Comparison of ENCODE assay signal across 24 cellular contexts in genomic region chr6:74253261-74253660, GRCh38.
"Had no signal": no experiment of that assay in that cellular context is flagged by ENCODE, and none has a peak within 500 bp of the region (broad histone marks: within the 10 kb centered on the region; RNA-seq: fewer than 3 reads in every experiment).

No MANE protein-coding gene starts in this region.

- H3K27me3 ChIP-seq: neural progenitor cell, ovary, right lobe of liver, sigmoid colon, stomach, thyroid gland, tibial nerve, upper lobe of right lung, uterus had no signal

- H3K79me2 ChIP-seq: parathyroid adenoma had no signal

- DNase-seq: natural killer cell; occipital lobe; ovary; posterior cingulate gyrus; psoas muscle; right cardiac atrium; right lobe of liver; sigmoid colon; small intestine; stimulated activated CD4-positive, alpha-beta T cell treated with anti-CD3 and anti-CD28 coated beads, Interleukin-15, amount 100 ng/mL, for 24 hours; stimulated activated CD4-positive, alpha-beta T cell treated with anti-CD3 and anti-CD28 coated beads, Interleukin-2, amount 100 ng/mL, for 24 hours; stimulated activated CD4-positive, alpha-beta T cell treated with anti-CD3 and anti-CD28 coated beads, Interleukin-2, amount 100 ng/mL, for 48 hours; stimulated activated CD4-positive, alpha-beta T cell treated with anti-CD3 and anti-CD28 coated beads, Interleukin-4, amount 100 ng/mL, for 24 hours; stimulated activated naive B cell treated with anti-CD40 and anti-IgM and Interleukin-4, amounts not matched to agents 10 μg/mL and 1 μg/mL and 100 μg/mL, for 72 hours; stimulated activated naive CD4-positive, alpha-beta T cell treated with Interleukin-2 at 50 U/mL for 16 hours; stomach; thyroid gland; upper lobe of right lung; uterus had no signal

- H3K9me3 ChIP-seq: ovary, psoas muscle, right lobe of liver, sigmoid colon, stomach, thoracic aorta, thyroid gland, upper lobe of right lung, uterus had no signal

- H3K36me3 ChIP-seq: neural progenitor cell, ovary, right lobe of liver, sigmoid colon, stomach, thoracic aorta, thyroid gland, tibial nerve, upper lobe of right lung, uterus had no signal

- H3K4me2 ChIP-seq: neural progenitor cell had no signal

- ATAC-seq: natural killer cell; psoas muscle; right cardiac atrium; right lobe of liver; stimulated activated effector memory CD8-positive, alpha-beta T cell treated with anti-CD3 and anti-CD28 coated beads, Interleukin-12 subunit alpha, Interleukin-12 subunit beta, amount 100 ng/mL, for 72 hours; stimulated activated naive B cell treated with anti-CD40 and anti-IgM and Interleukin-4, amounts not matched to agents 10 μg/mL and 1 μg/mL and 100 μg/mL, for 72 hours; upper lobe of right lung had no signal

- H3K4me1 ChIP-seq: neural progenitor cell, parathyroid adenoma, psoas muscle, right lobe of liver, thyroid gland, tibial nerve, upper lobe of right lung, uterus had no signal

- H3K9ac ChIP-seq: neural progenitor cell, parathyroid adenoma had no signal

- H2AFZ ChIP-seq: neural progenitor cell, parathyroid adenoma had no signal

- H3K27ac ChIP-seq: neural progenitor cell, ovary, parathyroid adenoma, psoas muscle, right lobe of liver, sigmoid colon, stomach, thoracic aorta, thyroid gland, tibial nerve, upper lobe of right lung, uterus had no signal

- H3K4me3 ChIP-seq: neural progenitor cell, ovary, psoas muscle, right lobe of liver, sigmoid colon, stomach, thoracic aorta, thyroid gland, tibial nerve, upper lobe of right lung, uterus had no signal
